Comparison of ENCODE assay signal across 10 cellular contexts in the genomic region with DNA sequence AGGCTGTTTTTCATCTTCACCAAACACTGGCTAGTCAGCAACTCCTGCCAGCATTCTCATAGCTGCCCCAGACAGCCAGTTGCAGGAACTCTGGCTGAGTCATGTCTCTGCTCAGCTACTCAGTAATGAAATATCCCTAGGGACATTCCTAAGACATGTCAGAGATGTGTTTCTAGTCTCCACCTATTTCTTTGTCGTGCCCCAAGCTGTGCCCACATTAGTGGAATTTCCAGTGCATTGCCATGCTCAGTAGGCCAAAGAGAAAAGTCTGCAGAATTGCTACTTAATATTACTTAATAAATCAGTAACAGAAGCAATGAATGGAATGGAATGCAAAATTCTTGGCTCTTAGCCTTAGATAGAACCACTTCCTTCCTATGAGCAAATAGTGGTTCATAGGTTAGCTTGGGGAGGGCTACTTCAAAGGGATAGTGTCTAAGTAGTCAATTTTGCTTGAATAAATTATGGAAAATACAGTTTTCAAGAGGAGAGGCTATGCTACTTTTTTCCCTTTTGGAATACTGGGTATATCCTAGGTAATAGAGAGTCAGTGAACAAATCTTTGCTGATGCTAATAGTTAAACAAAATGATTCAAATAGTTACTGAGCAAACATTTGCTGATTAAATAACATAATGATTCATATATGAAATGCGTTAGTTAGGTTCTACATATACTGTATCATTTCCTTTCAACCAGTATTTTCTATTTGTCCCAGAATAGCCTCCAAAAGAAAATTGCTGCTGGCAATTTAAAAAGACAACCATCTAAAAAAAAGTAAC. TPM values are rescaled to one million over a fixed set of nuclear protein-coding genes. Genes with fewer than 3 reads are reported as not detected.
DNase-seq lines count a peak whose midpoint lies in the region; ATAC-seq, FAIRE-seq and TF ChIP-seq lines count a peak whose summit lies in the region.
"Had no signal": no experiment of that assay in that cellular context is flagged by ENCODE, and none has a peak within 500 bp of the region (broad histone marks: within the 10 kb centered on the region; RNA-seq: fewer than 3 reads in every experiment).

No MANE protein-coding gene starts in this region.

- H3K4me1 ChIP-seq in HepG2 (ENCODE audit: insufficient read depth, low read length) (peaks cover 17% of the 10 kb centered on the region; the same call in 1 of the 2 replicates), aorta (ENCODE audit: control insufficient read depth in 1 of 2, insufficient read depth in 2 of 2, low read length in 2 of 2) (no peaks in the 10 kb centered on the region)

- H3K36me3 ChIP-seq in HepG2 (replicated peaks in 1 of 2; ENCODE audit: control insufficient read depth in 1 of 2, insufficient read depth in 2 of 2, low read length in 2 of 2) (no peaks in the 10 kb centered on the region), aorta (ENCODE audit: control insufficient read depth in 1 of 2, insufficient read depth in 2 of 2, low read length in 1 of 2) (no peaks in the 10 kb centered on the region)

- TF ChIP-seq EP300 in HepG2 (IDR thresholded peaks at IDR 0.05; ENCODE audit: low read depth in 2 of 2, low read length in 2 of 2) (no peak), HepG2 (CRISPR knock-in tag; IDR thresholded peaks at IDR 0.05; ENCODE audit: borderline replicate concordance) (no peak)

- no peaks in the 10 kb centered on the region for H4K20me1 ChIP-seq in HepG2 (ENCODE audit: insufficient read depth, low read length)

- H3K4me3 Mint-ChIP-seq in chondrocyte (ENCODE audit: unreplicated experiment): no peak overlapping the region

- ATAC-seq in HepG2 (peak; percentile 33; the same call in 1 of the 3 replicates), aorta (ENCODE audit: low FRiP score) (peak; percentile 90), HG03457 (IDR thresholded peaks at IDR 0.05; ENCODE audit: unreplicated experiment) (no peak)
- ATAC-seq: K562 had no signal

- H3K27ac ChIP-seq in HepG2 (ENCODE audit: extremely low read length, insufficient read depth, low read length) (no peak overlapping the region), aorta (ENCODE audit: low read depth in 1 of 2, low read length in 2 of 2) (peak overlapping the region in 1 of 2 donors; percentile 36)

- 3% methylated on average over 2 of the region's 2 CpGs for WGBS in HepG2 (ENCODE audit: low lambda C conversion rate)
- WGBS in aorta, 2 donors: 45 to 47% methylated on average over 2 of the region's 2 CpGs

- POLR2A ChIA-PET in HepG2 (lab: Yijun Ruan, JAX): no interaction called here

- CTCF ChIA-PET in HepG2 (lab: Yijun Ruan, JAX; ENCODE audit: low intra/inter-chr PET ratio, low total read pairs): no interaction called here

- TF ChIP-seq CTCF in chondrocyte (IDR thresholded peaks at IDR 0.05) (no peak), HepG2 (CRISPR knock-in tag; IDR thresholded peaks at IDR 0.05) (no peak)

- intact Hi-C loops in HepG2 (cut with micrococcal nuclease; ENCODE audit: unreplicated experiment): no loop called here
- intact Hi-C loops in aorta (cut with DNase I): no loop called here

- H3K9me3 ChIP-seq in HepG2 (ENCODE audit: low read length) (no peaks in the 10 kb centered on the region), aorta (ENCODE audit: control insufficient read depth, low read length) (no peaks in the 10 kb centered on the region)

- BruUV-seq in HepG2 (replicated peaks; lab: Mats Ljungman, UMichigan): no TSS peak

- TF ChIP-seq POLR2A in HepG2 (IDR thresholded peaks at IDR 0.05; ENCODE audit: insufficient read depth in 1 of 2, low read depth in 2 of 2, low read length in 2 of 2): no peak

- no peak overlapping the region for H3K4me2 ChIP-seq in HepG2 (ENCODE audit: low read depth, low read length)

- H3K79me2 ChIP-seq in HepG2 (ENCODE audit: insufficient read depth, low read length): no peaks in the 10 kb centered on the region

- H3K4me3 ChIP-seq in HepG2 (replicated peaks in 1 of 3; ENCODE audit: insufficient read depth in 1 of 3, low read depth in 2 of 3, low read length in 3 of 3) (no peak overlapping the region), aorta (ENCODE audit: low read length in 2 of 2) (no peak overlapping the region)
- H3K4me3 ChIP-seq: K562 had no signal

- DNase-seq in NOMO-1 treated with DMSO at 0.1 percent for 48 hours (lab: John Stamatoyannopoulos, UW; ENCODE audit: unreplicated experiment) (peak; percentile 17), NOMO-1 treated with dmso at 0.1 percent for 144 hours (lab: John Stamatoyannopoulos, UW; ENCODE audit: unreplicated experiment) (no peak), chondrocyte (ENCODE audit: low spot score) (no peak), HepG2 (ENCODE audit: low spot score) (peak; percentile 61), aorta (peak; percentile 79), activated gamma-delta T cell treated with Interleukin-2 at 50 U/mL for 16 hours (no peak)
- no peak for DNase-seq in stimulated activated CD4-positive, alpha-beta T cell treated with anti-CD3 and anti-CD28 coated beads, Interleukin-4, amount 100 ng/mL, for 4 hours
- DNase-seq: cortex of kidney had no signal

- H3K4me1 Mint-ChIP-seq in chondrocyte (ENCODE audit: low read depth): peaks cover 37% of the 10 kb centered on the region

- no peaks in the 10 kb centered on the region for H3K27me3 ChIP-seq in HepG2 (ENCODE audit: control insufficient read depth in 1 of 2, insufficient read depth in 2 of 2, low read length in 2 of 2)
- no peaks in the 10 kb centered on the region for H3K27me3 ChIP-seq in aorta (ENCODE audit: control insufficient read depth in 1 of 2, insufficient read depth in 2 of 2, low read length in 1 of 2)

- TF ChIP-seq RAD21 in HepG2 (CRISPR knock-in tag; IDR thresholded peaks at IDR 0.05): no peak

- no peak overlapping the region for H2AFZ ChIP-seq in HepG2 (ENCODE audit: low read length)

- H3K27ac Mint-ChIP-seq in chondrocyte (ENCODE audit: unreplicated experiment): peak overlapping the region; percentile 97

- in situ Hi-C loops in HepG2 (cut with HindIII; ENCODE audit: extremely low pct_ligation_motif_present, low pct_unique_long_range_greater_than_20kb): no loop called here

- H3K9ac ChIP-seq in HepG2 (ENCODE audit: insufficient read depth, low read depth, low read length): no peak overlapping the region

- H3K27me3 Mint-ChIP-seq in chondrocyte (ENCODE audit: low read depth): no peaks in the 10 kb centered on the region

- no peak for FAIRE-seq in HepG2 (lab: Jason Lieb, UNC)
- FAIRE-seq: K562 had no signal

- no peaks in the 10 kb centered on the region for H3K36me3 Mint-ChIP-seq in chondrocyte (ENCODE audit: low read depth)

- peaks cover 6% of the 10 kb centered on the region for H3K9me3 Mint-ChIP-seq in chondrocyte (ENCODE audit: low read depth)

TF ChIP-seq in HepG2, 621 proteins besides CTCF, POLR2A, EP300 and RAD21 (continues in another document):
- TF ChIP-seq, protein P1, sequence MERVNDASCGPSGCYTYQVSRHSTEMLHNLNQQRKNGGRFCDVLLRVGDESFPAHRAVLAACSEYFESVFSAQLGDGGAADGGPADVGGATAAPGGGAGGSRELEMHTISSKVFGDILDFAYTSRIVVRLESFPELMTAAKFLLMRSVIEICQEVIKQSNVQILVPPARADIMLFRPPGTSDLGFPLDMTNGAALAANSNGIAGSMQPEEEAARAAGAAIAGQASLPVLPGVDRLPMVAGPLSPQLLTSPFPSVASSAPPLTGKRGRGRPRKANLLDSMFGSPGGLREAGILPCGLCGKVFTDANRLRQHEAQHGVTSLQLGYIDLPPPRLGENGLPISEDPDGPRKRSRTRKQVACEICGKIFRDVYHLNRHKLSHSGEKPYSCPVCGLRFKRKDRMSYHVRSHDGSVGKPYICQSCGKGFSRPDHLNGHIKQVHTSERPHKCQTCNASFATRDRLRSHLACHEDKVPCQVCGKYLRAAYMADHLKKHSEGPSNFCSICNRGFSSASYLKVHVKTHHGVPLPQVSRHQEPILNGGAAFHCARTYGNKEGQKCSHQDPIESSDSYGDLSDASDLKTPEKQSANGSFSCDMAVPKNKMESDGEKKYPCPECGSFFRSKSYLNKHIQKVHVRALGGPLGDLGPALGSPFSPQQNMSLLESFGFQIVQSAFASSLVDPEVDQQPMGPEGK (CRISPR knock-in tag; IDR thresholded peaks at IDR 0.05): no peak
- no peak for TF ChIP-seq GATA4 (IDR thresholded peaks at IDR 0.05; ENCODE audit: borderline replicate concordance, low read depth)
- TF ChIP-seq ZNF878 (CRISPR knock-in tag; IDR thresholded peaks at IDR 0.05): no peak
- TF ChIP-seq RFX5 (IDR thresholded peaks at IDR 0.05; ENCODE audit: low read depth, low read length): no peak
- TF ChIP-seq NBN (conservative IDR thresholded peaks at IDR 0.05): no peak
- TF ChIP-seq FOXP1 (IDR thresholded peaks at IDR 0.05): no peak
- TF ChIP-seq FOXP1 (CRISPR knock-in tag; IDR thresholded peaks at IDR 0.05): no peak
- no peak for TF ChIP-seq U2AF2 (IDR thresholded peaks at IDR 0.05; ENCODE audit: low read depth, low read length)
- TF ChIP-seq ATF1 (CRISPR knock-in tag; IDR thresholded peaks at IDR 0.05): no peak

RNA-seq across cellular contexts. Expression of a gene that starts 23.6 kb away (rescaled TPM):
- 77.4 to 155 TPM (median 80.0 TPM) in 3 replicates for total RNA-seq in chondrocyte
- total RNA-seq in HepG2 (2016; rRNA removed; fragmentation: Illumina TruSeq; extraction: Trizol): 0.13 TPM in 1 of 2 replicates, not detected in the other
- 0.09 TPM in 1 of 2 replicates, not detected in the other for total RNA-seq in HepG2 (2016; cell fraction: cytosol; rRNA removed; fragmentation: Illumina TruSeq; extraction: Trizol; ENCODE audit: low read depth)
- total RNA-seq in HepG2 (2016; cell fraction: insoluble cytoplasmic fraction; rRNA removed; fragmentation: Illumina TruSeq; extraction: Trizol): 0.13 TPM in 1 of 2 replicates, not detected in the other
- total RNA-seq in HepG2 (2016; cell fraction: membrane; rRNA removed; fragmentation: Illumina TruSeq; extraction: Trizol): not detected in 2 replicates
- total RNA-seq in HepG2 (2016; cell fraction: nucleus; rRNA removed; fragmentation: Illumina TruSeq; extraction: Trizol): not detected in 2 replicates
- polyA plus RNA-seq in HepG2 (2011; rRNA removed): 0.05 and 0.08 TPM in 2 replicates
- 0.01 TPM in 1 of 2 replicates, not detected in the other for polyA plus RNA-seq in HepG2 (2011; cell fraction: cytosol; rRNA removed)
- 0.03 TPM in 1 of 2 replicates, not detected in the other for polyA plus RNA-seq in HepG2 (2011; cell fraction: nucleus; rRNA removed)
- not detected in 2 replicates for polyA plus RNA-seq in HepG2 (2012)
- not detected in 2 replicates for polyA plus RNA-seq in HepG2 (2016; cell fraction: cytosol; fragmentation: Illumina TruSeq; extraction: Trizol; ENCODE audit: low read depth)
- 0.21 TPM in 1 of 2 replicates, not detected in the other for polyA plus RNA-seq in HepG2 (2016; cell fraction: insoluble cytoplasmic fraction; fragmentation: Illumina TruSeq; extraction: Trizol; ENCODE audit: low read depth)
- polyA plus RNA-seq in HepG2 (2016; cell fraction: membrane; fragmentation: Illumina TruSeq; extraction: Trizol; ENCODE audit: low read depth): not detected in 2 replicates
- polyA plus RNA-seq in HepG2 (2016; cell fraction: nucleus; fragmentation: Illumina TruSeq; extraction: Trizol; ENCODE audit: insufficient read depth, low read depth): 0.11 and 0.19 TPM in 2 replicates
- polyA minus RNA-seq in HepG2 (2011; rRNA and poly(A)+ RNA removed; ENCODE audit: low replicate concordance): 7.6 TPM in 1 of 2 replicates, not detected in the other
- not detected in 2 replicates for polyA minus RNA-seq in HepG2 (2011; cell fraction: cytosol; rRNA and poly(A)+ RNA removed)
- polyA minus RNA-seq in HepG2 (2011; cell fraction: nucleus; rRNA and poly(A)+ RNA removed): 0.12 and 0.13 TPM in 2 replicates
- 10 to 100 TPM; 19.8 to 86.8 TPM for total RNA-seq in aorta
- polyA plus RNA-seq in aorta: 10 to 100 TPM in 1 of 2 donors, 1 to 10 TPM in 1; 3.3 to 11.9 TPM

Comparison
In these comparisons a context has a peak if more than half of its experiments do, and no peak if none do; other contexts are left out.
1. DNase-seq: peak in NOMO-1 treated with DMSO at 0.1 percent for 48 hours (single experiment), HepG2 (single experiment) and aorta (2 of 2); none in NOMO-1 treated with dmso at 0.1 percent for 144 hours (single experiment), chondrocyte (single experiment), stimulated activated CD4-positive, alpha-beta T cell treated with anti-CD3 and anti-CD28 coated beads, Interleukin-4, amount 100 ng/mL, for 4 hours (0 of 2) and activated gamma-delta T cell treated with Interleukin-2 at 50 U/mL for 16 hours (single experiment).
2. RNA of a gene that starts 23.6 kb away (total RNA-seq): 19.8 to 86.8 TPM in aorta and 77.4 to 155 TPM in chondrocyte; 0.09 to 0.13 TPM in HepG2; every median in the first group is over 10 times any median in the second.